Comparison of ENCODE assay signal across 8 cellular contexts in the genomic region with DNA sequence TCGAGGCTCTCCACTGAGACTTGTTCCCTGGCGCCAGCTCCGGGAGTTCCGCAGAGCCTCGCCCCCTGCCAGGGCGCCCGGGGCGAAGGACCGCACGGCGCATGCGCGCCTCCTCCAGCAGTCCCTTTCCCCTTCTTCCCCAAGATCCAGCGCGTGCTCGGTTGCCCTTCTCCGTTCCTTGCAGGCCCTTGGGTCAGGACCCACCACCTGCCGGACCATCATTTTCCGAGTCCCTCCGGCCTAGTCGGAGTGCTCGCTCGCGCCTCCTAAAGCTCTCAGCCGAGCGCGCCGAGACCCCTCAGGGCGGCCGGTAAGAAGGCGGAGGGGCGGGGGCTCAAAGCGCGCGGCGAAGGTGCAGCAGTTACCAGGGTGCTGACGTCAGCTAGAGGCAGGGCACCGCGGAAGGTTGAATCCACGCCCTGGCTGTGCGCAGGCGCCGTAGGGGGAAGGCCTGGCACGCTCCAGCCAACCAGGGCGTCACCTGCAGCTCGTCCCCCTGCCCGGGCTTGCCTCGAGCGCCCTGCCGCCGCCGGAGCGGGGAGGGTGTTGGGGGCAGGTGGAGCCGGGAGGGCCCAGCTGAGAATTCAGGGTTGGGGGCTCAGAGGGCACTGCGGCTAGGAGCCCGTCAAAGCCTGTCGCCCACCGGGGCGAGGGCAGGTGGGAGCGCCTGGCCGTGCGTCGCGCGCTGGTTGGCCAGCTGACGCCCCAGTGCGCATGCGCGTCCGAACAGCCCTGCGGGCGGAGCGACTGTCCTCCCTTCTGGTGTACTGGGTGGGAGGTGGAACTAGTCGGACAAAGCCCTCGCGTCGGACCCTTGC. TPM values are rescaled to one million over a fixed set of nuclear protein-coding genes. Genes with fewer than 3 reads are reported as not detected.
DNase-seq lines count a peak whose midpoint lies in the region; ATAC-seq and TF ChIP-seq lines count a peak whose summit lies in the region.

TCAIM (plus strand) TSS at position 757 of the 818 bp plus-strand sequence. CDS start 16,017 bp downstream, outside the sequence.

- H2BK120ac ChIP-seq in IMR-90 (ENCODE audit: low read depth, low read length) = peak within 1 kb of the TSS; percentile 83

- peak within 1 kb of the TSS; percentile 86 for H3K27ac ChIP-seq in IMR-90 (ENCODE audit: insufficient read depth, low read length)
- peak within 1 kb of the TSS; percentile 76 for H3K27ac ChIP-seq in epithelial cell of prostate

- peak within 1 kb of the TSS; percentile 63 for H3K4me3 ChIP-seq in IMR-90 (ENCODE audit: insufficient read depth, low read depth, low read length)

- peak within 1 kb of the TSS; percentile 65; the same call in 1 of the 3 replicates for H2BK15ac ChIP-seq in IMR-90 (ENCODE audit: low read depth, low read length)

- peak; percentile 45; the same call in 1 of the 2 replicates for TF ChIP-seq POLR2A in IMR-90 (IDR thresholded peaks at IDR 0.05; ENCODE audit: low read depth, low read length)

- peak within 1 kb of the TSS; percentile 85 for H2BK5ac ChIP-seq in IMR-90 (ENCODE audit: low read depth, low read length, poor library complexity, severe bottlenecking)

- in situ Hi-C loops in IMR-90 (cut with MboI; ENCODE audit: low sequenced_read_pairs) = loop anchor here (25.0 kb wide), 2 partner anchors 299 to 549 kb away; partner anchors contain the start of genes ZNF197 and ZNF35

- peaks cover 3% of the 10 kb centered on the region for H3K27me3 ChIP-seq in IMR-90 (ENCODE audit: control insufficient read depth, insufficient read depth, low read length)

- H3K4me1 ChIP-seq in IMR-90 (ENCODE audit: control insufficient read depth, insufficient read depth, low read length) = 0 out of 2 replicates have a peak, but pooled peaks cover 2% of the 10 kb centered on the region

- H4K5ac ChIP-seq in IMR-90 (ENCODE audit: low read depth, low read length) = peak within 1 kb of the TSS; percentile 91

- DNase-seq in DMS 273 treated with DMSO at 0.1 percent for 48 hours (lab: John Stamatoyannopoulos, UW) = peak; percentile 85
- peak; percentile 96 for DNase-seq in IMR-90
- peak; percentile 97 for DNase-seq in OCI-M1 (lab: John Stamatoyannopoulos, UW)
- DNase-seq in activated T-cell treated with anti-CD3 and anti-CD28 coated beads for 4 hours = peak; percentile 98
- peak; percentile 88 for DNase-seq in epithelial cell of prostate (ENCODE audit: low read depth, low spot score)
- DNase-seq in mucosa of gallbladder (ENCODE audit: low spot score) = peak; percentile 99
- DNase-seq in stimulated activated CD8-positive, alpha-beta memory T cell treated with anti-CD3 and anti-CD28 coated beads, Interleukin-4, amount 100 ng/mL, for 4 hours (ENCODE audit: low read depth in 2 of 2, low spot score in 1 of 2) = peak; percentile 95 to 98

- peak within 1 kb of the TSS; percentile 91 for H3K23ac ChIP-seq in IMR-90 (ENCODE audit: low read depth, low read length)

- H4K8ac ChIP-seq in IMR-90 (ENCODE audit: low read depth in 2 of 2, low read length in 2 of 2) = peak within 1 kb of the TSS; percentile 66 to 91

- BruUV-seq in IMR-90 (replicated peaks; lab: Mats Ljungman, UMichigan) = no TSS peak

- dilution Hi-C loops in IMR-90 (cut with HindIII; ENCODE audit: low sequenced_read_pairs, unreplicated experiment) = no loop called here

- H3K36me3 ChIP-seq in IMR-90 (ENCODE audit: control insufficient read depth, insufficient read depth, low read length) = no peaks in the 10 kb centered on the region

- peak within 1 kb of the TSS; percentile 46; the same call in 1 of the 2 replicates for H2AK5ac ChIP-seq in IMR-90 (ENCODE audit: low read depth, low read length)

- WGBS in IMR-90 (ENCODE audit: extremely low coverage in 2 of 2, insufficient read length in 1 of 2), 2 experiments = 0% methylated on average over 33 of the region's 77 CpGs; no CpG with 5 or more reads in 1 of the 2 experiments

- H2AFZ ChIP-seq in IMR-90 (replicated peaks; ENCODE audit: low read length, poor library complexity) = peak within 1 kb of the TSS; percentile 99

- H4K91ac ChIP-seq in IMR-90 (ENCODE audit: insufficient read depth, low read depth, low read length) = peak within 1 kb of the TSS; percentile 87

- H3K4ac ChIP-seq in IMR-90 (ENCODE audit: low read depth, low read length) = peak within 1 kb of the TSS; percentile 90

- intact Hi-C loops in IMR-90 (cut with micrococcal nuclease) = loop anchor here (2.0 to 5.0 kb wide), 2 partner anchors 139 to 174 kb away; partner anchors contain the start of gene ZNF445

- TF ChIP-seq RAD21 in IMR-90 (IDR thresholded peaks at IDR 0.05; ENCODE audit: low read length) = no peak

- TF ChIP-seq CTCF in IMR-90 (conservative IDR thresholded peaks at IDR 0.05; ENCODE audit: low read depth, low read length) = no peak

- CTCF ChIA-PET in IMR-90 (lab: Yijun Ruan, JAX) = interaction anchor here (1.0 to 1.3 kb wide), 2 partner anchors 10 to 14 kb away, joined by 3 read pairs; no protein-coding TSS in a partner anchor

- peak within 1 kb of the TSS; percentile 94 for H2AK9ac ChIP-seq in IMR-90 (replicated peaks; ENCODE audit: low read depth, low read length, poor library complexity)

- peak within 1 kb of the TSS; percentile 96 for H3K9ac ChIP-seq in IMR-90 (ENCODE audit: low read depth, low read length)

- H3K14ac ChIP-seq in IMR-90 (replicated peaks; ENCODE audit: low read depth, low read length) = peak within 1 kb of the TSS; percentile 80

- ATAC-seq in GM21528 (IDR thresholded peaks at IDR 0.05; ENCODE audit: low FRiP score, unreplicated experiment) (peak; percentile 92), IMR-90 (ENCODE audit: low read depth) (peak; percentile 96)

- H3K18ac ChIP-seq in IMR-90 (ENCODE audit: low read depth, low read length) = peak within 1 kb of the TSS; percentile 75

- POLR2A ChIA-PET in IMR-90 (lab: Charles Lee; ENCODE audit: unreplicated experiment) = interaction anchor here (0.6 kb wide), 1 partner anchor 115 kb away, joined by 5 read pairs; no protein-coding TSS in a partner anchor

- H3K79me1 ChIP-seq in IMR-90 (ENCODE audit: low read depth in 1 of 2, low read length in 2 of 2) = peaks cover 17 to 25% of the 10 kb centered on the region in 2 experiments

- peak within 1 kb of the TSS; percentile 72 for H3K56ac ChIP-seq in IMR-90 (ENCODE audit: extremely low read depth, insufficient read depth, low read length)

- peak within 1 kb of the TSS; percentile 70 for H3K4me2 ChIP-seq in IMR-90 (ENCODE audit: low read depth, low read length)

- H2BK20ac ChIP-seq in IMR-90 (ENCODE audit: low read depth, low read length) = no peak within 1 kb of the TSS

- no peaks in the 10 kb centered on the region for H4K20me1 ChIP-seq in IMR-90 (ENCODE audit: insufficient read depth, low read length)

- peaks cover 4% of the 10 kb centered on the region; the same call in 1 of the 2 replicates for H3K9me1 ChIP-seq in IMR-90 (ENCODE audit: insufficient read depth, low read length)

- no peaks in the 10 kb centered on the region for H3K9me3 ChIP-seq in IMR-90 (ENCODE audit: control insufficient read depth, insufficient read depth, low read length)

TF ChIP-seq in IMR-90, 13 proteins besides CTCF, POLR2A, EP300 and RAD21:
- TF ChIP-seq MAZ (IDR thresholded peaks at IDR 0.05; ENCODE audit: borderline replicate concordance, low read depth, low read length) (peak; percentile 66; the same call in 1 of the 2 replicates), RCOR1 (IDR thresholded peaks at IDR 0.05; ENCODE audit: insufficient replicate concordance, low read length) (no peak), CHD1 (IDR thresholded peaks at IDR 0.05; ENCODE audit: low read depth, low read length) (no peak), CEBPB (IDR thresholded peaks at IDR 0.05; ENCODE audit: low read depth, low read length) (no peak), ELK1 (IDR thresholded peaks at IDR 0.05; ENCODE audit: borderline replicate concordance, low read depth, low read length) (no peak), BHLHE40 (IDR thresholded peaks at IDR 0.05; ENCODE audit: low read depth, low read length) (no peak; the same call in 1 of the 2 replicates), FOS (IDR thresholded peaks at IDR 0.05; ENCODE audit: low read depth, low read length) (no peak), MAFK (IDR thresholded peaks at IDR 0.05; ENCODE audit: low read depth, low read length) (peak; percentile 87), RFX5 (IDR thresholded peaks at IDR 0.05; ENCODE audit: low read depth, low read length) (peak; percentile 74), USF2 (IDR thresholded peaks at IDR 0.05; ENCODE audit: low read depth, low read length) (peak; percentile 39; the same call in 1 of the 2 replicates), MXI1 (IDR thresholded peaks at IDR 0.05; ENCODE audit: borderline replicate concordance, low read depth, low read length) (peak; percentile 32; the same call in 1 of the 2 replicates), SMC3 (IDR thresholded peaks at IDR 0.05; ENCODE audit: low read depth, low read length) (no peak)

RNA-seq across cellular contexts. Expression of gene TCAIM, which starts in this region (rescaled TPM):
- 21.5 and 21.9 TPM in 2 replicates for total RNA-seq in IMR-90 (2012; rRNA removed)
- 8.1 and 11.0 TPM in 2 replicates for polyA plus RNA-seq in IMR-90 (2012; rRNA removed)
- 2.4 and 4.0 TPM in 2 replicates for polyA plus RNA-seq in IMR-90 (2012; cell fraction: cytosol; rRNA removed)
- 1.0 and 7.4 TPM in 2 replicates for polyA plus RNA-seq in IMR-90 (2012; cell fraction: nucleus; rRNA removed; ENCODE audit: low replicate concordance)
- 31.3 TPM for total RNA-seq in mucosa of gallbladder

Comparison
In these comparisons a context has a peak if more than half of its experiments do, and no peak if none do; other contexts are left out.
1. Peak in every context shown above with its lines: DNase-seq, ATAC-seq, H3K4me3 ChIP-seq and H3K27ac ChIP-seq.